Comparison of ENCODE assay signal across 8 cellular contexts in the genomic region with DNA sequence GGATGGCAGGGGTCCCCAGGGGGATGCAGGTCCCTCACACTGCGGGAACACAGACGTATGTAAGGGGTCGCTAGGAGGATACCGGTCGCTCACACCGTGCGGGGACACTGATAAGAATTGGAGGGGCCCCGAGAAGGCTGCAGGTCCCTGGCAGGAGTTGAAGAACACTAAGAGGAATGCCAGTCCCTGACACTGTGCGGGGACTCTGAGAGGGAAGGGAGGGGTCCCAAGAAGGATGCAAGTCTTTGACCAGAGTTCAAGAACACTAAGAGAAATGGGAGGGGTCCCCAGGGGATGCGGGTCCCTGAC. TPM values are rescaled to one million over a fixed set of nuclear protein-coding genes. Genes with fewer than 3 reads are reported as not detected.
DNase-seq lines count a peak whose midpoint lies in the region; ATAC-seq and TF ChIP-seq lines count a peak whose summit lies in the region.

No MANE protein-coding gene starts in this region.

- H3K36me3 Mint-ChIP-seq in nephron progenitor cell (ENCODE audit: low read depth) = peaks cover 4% of the 10 kb centered on the region

- H3K4me3 Mint-ChIP-seq in nephron progenitor cell = peak overlapping the region; percentile 99

- H3K9me3 ChIP-seq in Karpas-422 (ENCODE audit: low read length) (no peaks in the 10 kb centered on the region), duodenal mucosa (ENCODE audit: control insufficient read depth in 1 of 2, low read length in 2 of 2) (no peaks in the 10 kb centered on the region)

- H3K9ac ChIP-seq in Karpas-422 (ENCODE audit: low read length) (peak overlapping the region; percentile 93), duodenal mucosa (ENCODE audit: low read depth in 1 of 2, low read length in 2 of 2) (peak overlapping the region; percentile 98 to 99)

- H3K27ac Mint-ChIP-seq in nephron progenitor cell = peak overlapping the region; percentile 85

- H4K20me1 ChIP-seq in Karpas-422 (ENCODE audit: insufficient read depth, low read depth, low read length) = no peaks in the 10 kb centered on the region

- DNase-seq in Karpas-422 (no peak), nephron progenitor cell (no peak), ACHN (no peak), GM19238 (ENCODE audit: insufficient read length, low spot score) (no peak), ecto neural progenitor cell (ENCODE audit: low spot score) (no peak)

- peaks cover 29% of the 10 kb centered on the region for H3K79me2 ChIP-seq in Karpas-422 (ENCODE audit: low read length)

- no peaks in the 10 kb centered on the region for H3K27me3 ChIP-seq in Karpas-422 (ENCODE audit: low read length)
- no peaks in the 10 kb centered on the region for H3K27me3 ChIP-seq in duodenal mucosa (ENCODE audit: control insufficient read depth in 1 of 2, insufficient read depth in 2 of 2, low read length in 2 of 2)

- H3K9me3 Mint-ChIP-seq in nephron progenitor cell = no peaks in the 10 kb centered on the region

- H2AFZ ChIP-seq in Karpas-422 (ENCODE audit: low read length) = peak overlapping the region; percentile 86

- TF ChIP-seq CTCF in C4-2B (conservative IDR thresholded peaks at IDR 0.05) = no peak
- TF ChIP-seq CTCF in nephron progenitor cell (IDR thresholded peaks at IDR 0.05) = no peak

- no peaks in the 10 kb centered on the region for H3K27me3 Mint-ChIP-seq in nephron progenitor cell (ENCODE audit: low read depth, poor library complexity)

- peak overlapping the region; percentile 91 for H3K27ac ChIP-seq in C4-2B
- no peak overlapping the region for H3K27ac ChIP-seq in Karpas-422 (ENCODE audit: low read length)
- H3K27ac ChIP-seq in duodenal mucosa (ENCODE audit: low read depth, low read length) = peak overlapping the region; percentile 71

- peaks cover 24% of the 10 kb centered on the region for H3K4me1 Mint-ChIP-seq in nephron progenitor cell

- peak overlapping the region; percentile 94 for H3K4me3 ChIP-seq in Karpas-422 (ENCODE audit: low read length)
- peak overlapping the region; percentile 97 to 99 for H3K4me3 ChIP-seq in duodenal mucosa (ENCODE audit: low read depth in 1 of 2, low read length in 2 of 2)

- H3K36me3 ChIP-seq in Karpas-422 (ENCODE audit: insufficient read depth, low read length) (peaks cover 11% of the 10 kb centered on the region; the same call in 1 of the 2 replicates), duodenal mucosa (ENCODE audit: control insufficient read depth in 1 of 2, insufficient read depth in 2 of 2, low read length in 2 of 2) (peaks cover 0 to under 1% of the 10 kb centered on the region in 2 donors)

- in situ Hi-C loops in ACHN (cut with HindIII; ENCODE audit: low pct_ligation_motif_present, low pct_unique_long_range_greater_than_20kb, low sequenced_read_pairs) = no loop called here

- H3K4me1 ChIP-seq in Karpas-422 (ENCODE audit: low read length) = peaks cover 22% of the 10 kb centered on the region
- H3K4me1 ChIP-seq in duodenal mucosa (ENCODE audit: control insufficient read depth in 1 of 2, insufficient read depth in 2 of 2, low read length in 2 of 2) = peaks cover 12 to 17% of the 10 kb centered on the region in 2 donors

- no peak for ATAC-seq in HG03039 (IDR thresholded peaks at IDR 0.05; ENCODE audit: unreplicated experiment)

- peak overlapping the region; percentile 84 for H3K4me2 ChIP-seq in Karpas-422 (ENCODE audit: low read depth, low read length, poor library complexity, severe bottlenecking)

- H3K9me2 ChIP-seq in Karpas-422 (replicated peaks; ENCODE audit: insufficient read depth, low read length) = no peaks in the 10 kb centered on the region

RNA-seq across cellular contexts. Expression of gene ERCC4, which starts 0.5 kb away (rescaled TPM):
- total RNA-seq in Karpas-422 (2014; rRNA removed; shearing (Covaris generic); ENCODE audit: low replicate concordance) = 9.0 and 18.2 TPM in 2 replicates
